Comparison of ENCODE assay signal across 8 cellular contexts in the genomic region with DNA sequence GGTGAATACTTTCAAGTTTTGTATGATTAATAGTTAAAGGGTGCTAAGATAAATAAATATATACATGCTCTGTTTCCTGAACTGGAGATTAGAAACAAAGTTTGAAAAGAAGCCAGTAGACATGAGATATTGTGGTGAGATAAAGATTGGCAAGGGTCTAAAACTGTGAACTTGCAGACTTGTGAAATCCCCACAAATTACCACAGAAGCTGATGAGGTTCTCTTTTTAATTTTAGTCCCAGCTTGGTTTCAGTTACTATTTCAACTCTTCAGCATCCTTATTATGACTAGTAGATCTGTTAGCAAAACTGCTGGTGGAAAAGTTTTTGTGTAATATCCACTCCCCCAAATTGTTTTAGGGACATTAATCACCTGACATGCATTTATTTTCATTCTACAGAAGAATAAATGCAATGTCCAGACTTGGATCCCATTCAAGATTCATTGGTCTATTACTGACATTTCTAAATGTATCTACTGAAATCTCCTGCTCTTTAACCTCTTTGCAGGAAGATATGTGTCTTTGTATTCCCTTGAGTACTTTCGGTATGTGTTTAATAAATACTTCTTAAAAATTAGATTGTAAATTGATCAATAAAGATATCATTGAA. TPM values are rescaled to one million over a fixed set of nuclear protein-coding genes. Genes with fewer than 3 reads are reported as not detected.
DNase-seq lines count a peak whose midpoint lies in the region; ATAC-seq and TF ChIP-seq lines count a peak whose summit lies in the region.

No MANE protein-coding gene starts in this region.

- no peak for TF ChIP-seq CTCF in GM13976 (IDR thresholded peaks at IDR 0.05; ENCODE audit: borderline replicate concordance, control extremely low read depth, extremely low read depth, insufficient read depth, missing control alignments)
- no peak for TF ChIP-seq CTCF in endothelial cell (IDR thresholded peaks at IDR 0.05; ENCODE audit: unreplicated experiment)

- DNase-seq in GM13976 (ENCODE audit: low spot score) (peak; percentile 45), dermis blood vessel endothelial cell (peak; percentile 66), hepatic stellate cell (ENCODE audit: low spot score) (no peak), NCI-H748 treated with DMSO at 0.1 percent for 48 hours (lab: John Stamatoyannopoulos, UW) (no peak), NCI-H345 treated with DMSO at 0.1 percent for 48 hours (lab: John Stamatoyannopoulos, UW; ENCODE audit: unreplicated experiment) (no peak), endothelial cell (ENCODE audit: low spot score) (no peak)
- DNase-seq in Jurkat, Clone E6-1 (ENCODE audit: low read depth, low spot score), result peak; percentile 46

- H3K36me3 Mint-ChIP-seq in endothelial cell (ENCODE audit: low read depth, unreplicated experiment), result peaks cover 46% of the 10 kb centered on the region

- peaks cover 36% of the 10 kb centered on the region for H3K4me1 Mint-ChIP-seq in endothelial cell (ENCODE audit: unreplicated experiment)

- H3K9me3 Mint-ChIP-seq in endothelial cell (ENCODE audit: unreplicated experiment), result no peaks in the 10 kb centered on the region

- in situ Hi-C loops in GM13976 (cut with MboI; ENCODE audit: low sequenced_read_pairs, unreplicated experiment), result no loop called here

- peaks cover 17% of the 10 kb centered on the region for H3K27me3 Mint-ChIP-seq in endothelial cell (ENCODE audit: unreplicated experiment)

- H3K4me3 ChIP-seq in Jurkat, Clone E6-1 (ENCODE audit: low read length), result no peak overlapping the region

- H3K4me3 Mint-ChIP-seq in endothelial cell (ENCODE audit: unreplicated experiment), result no peak overlapping the region

- ATAC-seq in GM21576 (IDR thresholded peaks at IDR 0.05; ENCODE audit: unreplicated experiment), result peak; percentile 47

- no peak overlapping the region for H3K27ac Mint-ChIP-seq in endothelial cell (ENCODE audit: unreplicated experiment)

RNA-seq across cellular contexts. Expression of gene RASGRP3, which starts 20.8 kb away (rescaled TPM):
- polyA plus RNA-seq in Jurkat, Clone E6-1 (2012; ENCODE audit: insufficient read depth, insufficient read length), result not detected
- 202 and 255 TPM in 2 replicates for total RNA-seq in dermis blood vessel endothelial cell
- 487 TPM for total RNA-seq in endothelial cell (ENCODE audit: unreplicated experiment)

Comparison
In these comparisons a context has a peak if more than half of its experiments do, and no peak if none do; other contexts are left out.
1. DNase-seq: peak in GM13976 (single experiment), Jurkat, Clone E6-1 (single experiment) and dermis blood vessel endothelial cell (single experiment); none in hepatic stellate cell (single experiment), NCI-H748 treated with DMSO at 0.1 percent for 48 hours (single experiment), NCI-H345 treated with DMSO at 0.1 percent for 48 hours (single experiment) and endothelial cell (single experiment).